ENCODE assay signal across 28 cellular contexts in genomic region chr3:189727898-189728297, GRCh38.
DNase-seq lines count a peak whose midpoint lies in the region; ATAC-seq and TF ChIP-seq lines count a peak whose summit lies in the region.
"Had no signal": no experiment of that assay in that cellular context is flagged by ENCODE, and none has a peak within 500 bp of the region (broad histone marks: within the 10 kb centered on the region; RNA-seq: fewer than 3 reads in every experiment).

No MANE protein-coding gene starts in this region.

- H3K4me3 ChIP-seq in PC-3 (ENCODE audit: low read length) (no peak overlapping the region), epithelial cell of esophagus (ENCODE audit: low read length) (no peak overlapping the region), lung (no peak overlapping the region), right lobe of liver (no peak overlapping the region)
- H3K4me3 ChIP-seq: adrenal gland; BLaER1 treated with 17β-estradiol and CSF1 and Interleukin-3, amounts not matched to agents 10 nM and 100 nM; cardiac muscle cell; esophagus muscularis mucosa; ovary; tibial nerve had no signal

- H3K27ac ChIP-seq in PC-3 (ENCODE audit: low read length): no peak overlapping the region
- no peak overlapping the region for H3K27ac ChIP-seq in lung (ENCODE audit: low read depth in 1 of 2, low read length in 1 of 2)
- no peak overlapping the region for H3K27ac ChIP-seq in right lobe of liver
- no peak overlapping the region for H3K27ac ChIP-seq in caudate nucleus (ENCODE audit: low read depth, low read length)
- H3K27ac ChIP-seq: adrenal gland; BLaER1 treated with 17β-estradiol and CSF1 and Interleukin-3, amounts not matched to agents 10 nM and 100 nM; cardiac muscle cell; esophagus muscularis mucosa; ovary; tibial nerve had no signal

- H3K79me2 ChIP-seq in PC-3 (ENCODE audit: low read length): no peaks in the 10 kb centered on the region

- H3K27me3 ChIP-seq in PC-3 (ENCODE audit: low read length): no peaks in the 10 kb centered on the region
- no peaks in the 10 kb centered on the region for H3K27me3 ChIP-seq in lung (ENCODE audit: control insufficient read depth, insufficient read depth)
- H3K27me3 ChIP-seq in right lobe of liver: no peaks in the 10 kb centered on the region
- H3K27me3 ChIP-seq: adrenal gland; BLaER1 treated with 17β-estradiol and CSF1 and Interleukin-3, amounts not matched to agents 10 nM and 100 nM; cardiac muscle cell; esophagus muscularis mucosa; ovary; tibial nerve had no signal

- H3F3A ChIP-seq in PC-3 (ENCODE audit: low read length, unreplicated experiment): no peaks in the 10 kb centered on the region

- H4K20me1 ChIP-seq in PC-3 (ENCODE audit: low read length): no peaks in the 10 kb centered on the region
- H4K20me1 ChIP-seq: BLaER1 treated with 17β-estradiol and CSF1 and Interleukin-3, amounts not matched to agents 10 nM and 100 nM had no signal

- no peak overlapping the region for H3K9ac ChIP-seq in PC-3 (ENCODE audit: low read length)
- H3K9ac ChIP-seq: BLaER1 treated with 17β-estradiol and CSF1 and Interleukin-3, amounts not matched to agents 10 nM and 100 nM had no signal

- BruUV-seq in PC-3 (replicated peaks; lab: Mats Ljungman, UMichigan): no TSS peak

- DNase-seq in EH (ENCODE audit: low read depth) (peak; percentile 70), PC-3 (peak; percentile 18), epithelial cell of esophagus (ENCODE audit: low read depth) (peak; percentile 15), lung (ENCODE audit: low spot score) (peak; percentile 41), right lobe of liver (no peak), caudate nucleus (lab: John Stamatoyannopoulos, UW) (no peak)
- DNase-seq in activated CD4-positive, CD25-positive, alpha-beta regulatory T cell treated with anti-CD3 and anti-CD28 coated beads, Interleukin-2, amount 50 U/mL, for 72 hours: no peak
- DNase-seq: activated naive CD4-positive, alpha-beta T cell treated with Interleukin-2 at 50 U/mL for 16 hours; activated T-cell treated with anti-CD3 and anti-CD28 coated beads, Interleukin-2, amount 50 U/mL, for 72 hours; adrenal gland; cortex of kidney; DND-41; NCI-H1092; NCI-H187 treated with DMSO at 0.1 percent for 48 hours; NCI-H526; NK-92 treated with Interleukin-12 subunit alpha and Interleukin-12 subunit beta, amount 100 ng/mL, for 24 hours; ovary; SIG-M5; stimulated activated CD4-positive, alpha-beta T cell treated with anti-CD3 and anti-CD28 coated beads, Interleukin-2, amount 100 ng/mL, for 24 hours; SW 1271; T1000 had no signal

- TF ChIP-seq CTCF in PC-3 (conservative IDR thresholded peaks at IDR 0.05; ENCODE audit: low read depth, low read length) (no peak), epithelial cell of esophagus (IDR thresholded peaks at IDR 0.05; ENCODE audit: insufficient read depth, low read depth, low read length, missing control alignments) (no peak), lung (IDR thresholded peaks at IDR 0.05; ENCODE audit: control extremely low read depth, extremely low read depth) (no peak), right lobe of liver (IDR thresholded peaks at IDR 0.05) (no peak)

- 63 to 82% methylated on average over 4 of the region's 4 CpGs for WGBS in lung, 2 donors
- 71% methylated on average over 4 of the region's 4 CpGs for WGBS in right lobe of liver (ENCODE audit: insufficient coverage, low coverage, low lambda C conversion rate, missing lambda C conversion rate)

- H3K36me3 ChIP-seq in PC-3 (ENCODE audit: low read depth, low read length) (no peaks in the 10 kb centered on the region), lung (ENCODE audit: control insufficient read depth in 2 of 2, insufficient read depth in 2 of 2, low read length in 2 of 2) (no peaks in the 10 kb centered on the region), right lobe of liver (no peaks in the 10 kb centered on the region)
- H3K36me3 ChIP-seq: adrenal gland; BLaER1 treated with 17β-estradiol and CSF1 and Interleukin-3, amounts not matched to agents 10 nM and 100 nM; cardiac muscle cell; esophagus muscularis mucosa; ovary; tibial nerve had no signal

- CTCF ChIA-PET in PC-3 (lab: Charles Lee): interaction anchor here (1.0 kb wide), 1 partner anchor 13 kb away, joined by 3 read pairs; no protein-coding TSS in a partner anchor

- POLR2A ChIA-PET in PC-3 (lab: Charles Lee; ENCODE audit: unreplicated experiment): interaction anchor here (0.6 kb wide), 1 partner anchor 98 kb away, joined by 3 read pairs; no protein-coding TSS in a partner anchor

- no peak overlapping the region for H3K4me2 ChIP-seq in PC-3 (ENCODE audit: low read length)
- H3K4me2 ChIP-seq: BLaER1 treated with 17β-estradiol and CSF1 and Interleukin-3, amounts not matched to agents 10 nM and 100 nM had no signal

- H3K9me3 ChIP-seq in PC-3 (ENCODE audit: low read length): no peaks in the 10 kb centered on the region
- no peaks in the 10 kb centered on the region for H3K9me3 ChIP-seq in lung (ENCODE audit: control insufficient read depth in 2 of 2, insufficient read depth in 1 of 2, low read length in 1 of 2)
- H3K9me3 ChIP-seq in right lobe of liver: no peaks in the 10 kb centered on the region
- H3K9me3 ChIP-seq: adrenal gland; BLaER1 treated with 17β-estradiol and CSF1 and Interleukin-3, amounts not matched to agents 10 nM and 100 nM; esophagus muscularis mucosa; ovary; tibial nerve had no signal

- no peak for ATAC-seq in PC-3
- no peak for ATAC-seq in lung (ENCODE audit: insufficient read depth, low FRiP score)
- no peak for ATAC-seq in right lobe of liver
- ATAC-seq in GM21526 (IDR thresholded peaks at IDR 0.05; ENCODE audit: low FRiP score, unreplicated experiment): no peak
- ATAC-seq: activated T-cell treated with anti-CD3 and anti-CD28 coated beads, Interleukin-2, amount 50 U/mL, for 72 hours; natural killer cell treated with Interleukin-12 subunit alpha and Interleukin-12 subunit beta and Interleukin-15 and Interleukin-18, amount 100 ng/mL, for 72 hours; Panc1 had no signal

- intact Hi-C loops in PC-3 (cut with micrococcal nuclease) (no loop called here), right lobe of liver (cut with DNase I) (no loop called here)

- H3K4me1 ChIP-seq in PC-3 (ENCODE audit: insufficient read depth, low read length) (peaks cover 8% of the 10 kb centered on the region; the same call in 1 of the 2 replicates), lung (ENCODE audit: control insufficient read depth in 2 of 2, insufficient read depth in 2 of 2, low read length in 2 of 2) (no peaks in the 10 kb centered on the region), right lobe of liver (no peaks in the 10 kb centered on the region)
- H3K4me1 ChIP-seq: adrenal gland; BLaER1 treated with 17β-estradiol and CSF1 and Interleukin-3, amounts not matched to agents 10 nM and 100 nM; esophagus muscularis mucosa; tibial nerve had no signal

- no peak for TF ChIP-seq POLR2A in right lobe of liver (IDR thresholded peaks at IDR 0.05)

- no peaks in the 10 kb centered on the region for H3K9me2 ChIP-seq in PC-3 (replicated peaks; ENCODE audit: low read length)

- no peak overlapping the region for H2AFZ ChIP-seq in PC-3 (ENCODE audit: low read length)

Comparison
In these comparisons a context has a peak if more than half of its experiments do, and no peak if none do; other contexts are left out.
1. DNase-seq: peak in EH (single experiment), PC-3 (single experiment), epithelial cell of esophagus (single experiment) and lung (single experiment); none in activated CD4-positive, CD25-positive, alpha-beta regulatory T cell treated with anti-CD3 and anti-CD28 coated beads, Interleukin-2, amount 50 U/mL, for 72 hours (single experiment), right lobe of liver (0 of 3) and caudate nucleus (0 of 61).